11 cellular contexts compared by ENCODE assay signal in genomic region chr3:83928391-83928790, GRCh38.
DNase-seq lines count a peak whose midpoint lies in the region; ATAC-seq and TF ChIP-seq lines count a peak whose summit lies in the region.
"Had no signal": no experiment of that assay in that cellular context is flagged by ENCODE, and none has a peak within 500 bp of the region (broad histone marks: within the 10 kb centered on the region; RNA-seq: fewer than 3 reads in every experiment).

No MANE protein-coding gene starts in this region.

- no peaks in the 10 kb centered on the region for H3K27me3 ChIP-seq in kidney epithelial cell (ENCODE audit: control insufficient read depth, insufficient read depth, low read length)

- TF ChIP-seq CTCF in GM12874 (IDR thresholded peaks at IDR 0.05; ENCODE audit: insufficient read depth, low read depth, low read length) (peak; percentile 49), kidney epithelial cell (IDR thresholded peaks at IDR 0.05; ENCODE audit: insufficient read depth, low read length, poor library complexity, severe bottlenecking) (peak; percentile 21)

- ATAC-seq in HG03066 (IDR thresholded peaks at IDR 0.05; ENCODE audit: low read depth, unreplicated experiment) (peak; percentile 58), SK-N-SH treated with all-trans-retinoic acid at 6 μM for 48 hours (peak; percentile 65), HG03196 (IDR thresholded peaks at IDR 0.05; ENCODE audit: unreplicated experiment) (no peak)

- H3K4me3 ChIP-seq in kidney epithelial cell (ENCODE audit: low read depth, low read length), result no peak overlapping the region
- H3K4me3 ChIP-seq: lung, skin epidermis had no signal

- H3K36me3 ChIP-seq in kidney epithelial cell (ENCODE audit: control insufficient read depth, insufficient read depth, low read length), result no peaks in the 10 kb centered on the region

- DNase-seq in kidney epithelial cell (ENCODE audit: low read depth), result no peak
- no peak for DNase-seq in activated CD8-positive, alpha-beta memory T cell treated with anti-CD3 and anti-CD28 coated beads for 24 hours
- DNase-seq in inferior parietal cortex (ENCODE audit: extremely low spot score), result no peak
- DNase-seq: activated T-cell treated with anti-CD3 and anti-CD28 coated beads for 4 hours, cortex of kidney had no signal

TF ChIP-seq in SK-N-SH treated with all-trans-retinoic acid at 6 μM for 48 hours, 23 proteins besides CTCF, POLR2A, EP300 and RAD21:
- TF ChIP-seq SNAI2 (CRISPR knock-in tag; IDR thresholded peaks at IDR 0.05) (no peak), ZFP3 (CRISPR knock-in tag; IDR thresholded peaks at IDR 0.05) (no peak), ARNTL (CRISPR knock-in tag; IDR thresholded peaks at IDR 0.05; ENCODE audit: borderline replicate concordance, low read depth) (no peak), POU6F1 (CRISPR knock-in tag; IDR thresholded peaks at IDR 0.05; ENCODE audit: borderline replicate concordance, low read depth) (no peak), TCF4 (CRISPR knock-in tag; IDR thresholded peaks at IDR 0.05; ENCODE audit: borderline replicate concordance) (no peak), CSDC2 (CRISPR knock-in tag; IDR thresholded peaks at IDR 0.05) (no peak), ZNF565 (CRISPR knock-in tag; conservative IDR thresholded peaks at IDR 0.05; ENCODE audit: low read depth) (no peak), GLIS3 (CRISPR knock-in tag; IDR thresholded peaks at IDR 0.05) (no peak), ZNF70 (CRISPR knock-in tag; IDR thresholded peaks at IDR 0.05) (no peak), RARB (CRISPR knock-in tag; IDR thresholded peaks at IDR 0.05) (no peak), BACH2 (CRISPR knock-in tag; IDR thresholded peaks at IDR 0.05; ENCODE audit: borderline replicate concordance) (no peak)
